ENCODE assay signal across 27 cellular contexts in the genomic region with DNA sequence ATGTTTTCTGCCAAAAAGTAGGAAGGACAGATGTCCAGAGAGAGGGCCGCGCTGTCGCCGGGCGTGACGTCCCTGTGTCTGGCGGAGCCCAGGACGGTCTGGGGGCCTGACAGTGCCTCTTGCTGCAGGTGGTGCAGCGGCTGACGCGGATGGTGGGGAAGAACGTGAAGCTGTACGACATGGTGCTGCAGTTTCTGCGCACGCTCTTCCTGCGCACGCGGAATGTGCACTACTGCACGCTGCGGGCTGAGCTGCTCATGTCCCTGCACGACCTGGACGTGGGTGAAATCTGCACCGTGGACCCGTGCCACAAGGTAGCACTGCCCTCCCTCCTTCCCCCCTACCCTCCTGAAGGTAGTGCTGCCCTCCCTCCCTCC. TPM values are rescaled to one million over a fixed set of nuclear protein-coding genes. Genes with fewer than 3 reads are reported as not detected.
"Had no signal": no experiment of that assay in that cellular context is flagged by ENCODE, and none has a peak within 500 bp of the region (broad histone marks: within the 10 kb centered on the region; RNA-seq: fewer than 3 reads in every experiment).

No MANE protein-coding gene starts in this region.

- H3K27me3 Mint-ChIP-seq: activated naive CD8-positive, alpha-beta T cell treated with anti-CD3 and anti-CD28 coated beads for 36 hours; activated T-cell treated with anti-CD3 and anti-CD28 coated beads, Interleukin-2, amount 50 U/mL, for 24 hours; activated T-helper 17 cell treated with anti-CD3 and anti-CD28 coated beads, Interleukin-2, amount 50 U/mL, for 72 hours; T-cell had no signal

- H3K4me3 ChIP-seq: cardiac muscle cell, left lung, testis had no signal

- H3K9me3 ChIP-seq: left lung, testis had no signal

- H3K4me1 Mint-ChIP-seq: activated naive CD8-positive, alpha-beta T cell treated with anti-CD3 and anti-CD28 coated beads for 36 hours; activated T-helper 17 cell treated with anti-CD3 and anti-CD28 coated beads, Interleukin-2, amount 50 U/mL, for 72 hours had no signal

- DNase-seq: activated CD8-positive, alpha-beta memory T cell treated with anti-CD3 and anti-CD28 coated beads for 24 hours; activated CD8-positive, alpha-beta memory T cell treated with anti-CD3 and anti-CD28 coated beads, Interleukin-2, amount 50 U/mL, for 4 hours; activated naive CD4-positive, alpha-beta T cell; activated naive CD8-positive, alpha-beta T cell treated with anti-CD3 and anti-CD28 coated beads for 36 hours; activated T-cell treated with anti-CD3 and anti-CD28 coated beads, Interleukin-2, amount 50 U/mL, for 24 hours; effector CD4-positive, alpha-beta T cell; foreskin keratinocyte; left lung; mammary epithelial cell; midbrain; retina; stimulated activated CD4-positive, alpha-beta T cell treated with anti-CD3 and anti-CD28 coated beads, Interleukin-4, amount 100 ng/mL, for 1 hour; stimulated activated naive CD4-positive, alpha-beta T cell; T-cell; testis; trophoblast cell had no signal

- H3K4me3 Mint-ChIP-seq: activated naive CD8-positive, alpha-beta T cell treated with anti-CD3 and anti-CD28 coated beads for 36 hours; activated T-cell treated with anti-CD3 and anti-CD28 coated beads, Interleukin-2, amount 50 U/mL, for 24 hours; activated T-helper 17 cell treated with anti-CD3 and anti-CD28 coated beads, Interleukin-2, amount 50 U/mL, for 72 hours; nephron; T-cell; T-helper 2 cell treated with Interferon-gamma antibody and Interleukin-4, amounts not matched to agents 5 μg/mL and 100 μg/mL, for 36 hours; WTC11 had no signal

- H3K4me1 ChIP-seq: foreskin keratinocyte, testis had no signal

- H3K9me3 Mint-ChIP-seq: activated naive CD8-positive, alpha-beta T cell treated with anti-CD3 and anti-CD28 coated beads for 36 hours; activated T-cell treated with anti-CD3 and anti-CD28 coated beads, Interleukin-2, amount 50 U/mL, for 24 hours; activated T-helper 17 cell treated with anti-CD3 and anti-CD28 coated beads, Interleukin-2, amount 50 U/mL, for 72 hours; nephron; T-cell; T-helper 2 cell treated with Interferon-gamma antibody and Interleukin-4, amounts not matched to agents 5 μg/mL and 100 μg/mL, for 36 hours; WTC11 had no signal

- H3K27ac Mint-ChIP-seq: activated naive CD8-positive, alpha-beta T cell treated with anti-CD3 and anti-CD28 coated beads for 36 hours; activated T-cell treated with anti-CD3 and anti-CD28 coated beads, Interleukin-2, amount 50 U/mL, for 24 hours; activated T-helper 17 cell treated with anti-CD3 and anti-CD28 coated beads, Interleukin-2, amount 50 U/mL, for 72 hours; nephron; T-cell; T-helper 2 cell treated with Interferon-gamma antibody and Interleukin-4, amounts not matched to agents 5 μg/mL and 100 μg/mL, for 36 hours; WTC11 had no signal

- H3K27me3 ChIP-seq: cardiac muscle cell, foreskin keratinocyte, left lung, testis had no signal

- ATAC-seq: activated T-helper 17 cell treated with anti-CD3 and anti-CD28 coated beads, Interleukin-2, amount 50 U/mL, for 72 hours; foreskin keratinocyte; T-cell; WTC11 had no signal

- H3K27ac ChIP-seq: cardiac muscle cell, foreskin keratinocyte, left lung, testis had no signal

RNA-seq across cellular contexts. Expression of a gene that starts 11.8 kb away (rescaled TPM):
- total RNA-seq: activated naive CD8-positive, alpha-beta T cell treated with anti-CD3 and anti-CD28 coated beads for 36 hours; activated T-helper 17 cell treated with anti-CD3 and anti-CD28 coated beads, Interleukin-2, amount 50 U/mL, for 72 hours; chondrocyte; foreskin keratinocyte; glomerular endothelial cell; kidney epithelial cell; left lung; mammary epithelial cell; myocyte; posterior vena cava had no signal
- polyA plus RNA-seq: esophagus, foreskin keratinocyte, mammary epithelial cell had no signal

RNA-seq across cellular contexts. Expression of a gene that starts 32.2 kb away (rescaled TPM):
- total RNA-seq: activated naive CD8-positive, alpha-beta T cell treated with anti-CD3 and anti-CD28 coated beads for 36 hours; activated T-helper 17 cell treated with anti-CD3 and anti-CD28 coated beads, Interleukin-2, amount 50 U/mL, for 72 hours; cardiac muscle cell; chondrocyte; foreskin keratinocyte; glomerular endothelial cell; mammary epithelial cell; posterior vena cava; T-cell had no signal
- polyA plus RNA-seq: cardiac muscle cell, foreskin keratinocyte, mammary epithelial cell had no signal
